In genomic region chr1:153540394-153541361, GRCh38 we compare ENCODE assay signal across 8 cellular contexts. TPM values are rescaled to one million over a fixed set of nuclear protein-coding genes. Genes with fewer than 3 reads are reported as not detected.
DNase-seq lines count a peak whose midpoint lies in the region; ATAC-seq lines count a peak whose summit lies in the region.

TSS of gene S100A5 (minus strand) at chr1:153540934. CDS start at chr1:153540191, 743 bp downstream.

- H3K27ac Mint-ChIP-seq in activated naive CD4-positive, alpha-beta T cell treated with anti-CD3 and anti-CD28 coated beads, Interleukin-2, amount 10 ng/mL, durations not matched to agents 7 days and 5 days, result peak within 1 kb of the TSS; percentile 93
- H3K27ac Mint-ChIP-seq in naive B cell, result peak within 1 kb of the TSS; percentile 58 to 93 (median 85)

- peak; percentile 69 for DNase-seq in EH (ENCODE audit: low read depth)
- DNase-seq in OCI-M1 (lab: John Stamatoyannopoulos, UW), result peak; percentile 70
- DNase-seq in activated naive CD4-positive, alpha-beta T cell treated with anti-CD3 and anti-CD28 coated beads, Interleukin-2, amount 10 ng/mL, durations not matched to agents 7 days and 5 days, result peak; percentile 72
- peak; percentile 28 for DNase-seq in naive B cell
- no peak for DNase-seq in nucleus accumbens (lab: John Stamatoyannopoulos, UW)
- no peak for DNase-seq in NCI-H774 (lab: John Stamatoyannopoulos, UW)
- no peak for DNase-seq in NCI-H1694 (lab: John Stamatoyannopoulos, UW)

- H3K4me1 Mint-ChIP-seq in activated naive CD4-positive, alpha-beta T cell treated with anti-CD3 and anti-CD28 coated beads, Interleukin-2, amount 10 ng/mL, durations not matched to agents 7 days and 5 days, result peaks cover 88% of the 10 kb centered on the region
- peaks cover 48 to 61% (median 58%) of the 10 kb centered on the region in 3 donors for H3K4me1 Mint-ChIP-seq in naive B cell

- no peaks in the 10 kb centered on the region for H3K9me3 Mint-ChIP-seq in activated naive CD4-positive, alpha-beta T cell treated with anti-CD3 and anti-CD28 coated beads, Interleukin-2, amount 10 ng/mL, durations not matched to agents 7 days and 5 days
- H3K9me3 Mint-ChIP-seq in naive B cell, result no peaks in the 10 kb centered on the region

- peaks cover 56% of the 10 kb centered on the region for H3K36me3 Mint-ChIP-seq in activated naive CD4-positive, alpha-beta T cell treated with anti-CD3 and anti-CD28 coated beads, Interleukin-2, amount 10 ng/mL, durations not matched to agents 7 days and 5 days
- H3K36me3 Mint-ChIP-seq in naive B cell, result no peaks in the 10 kb centered on the region

- CTCF ChIA-PET in activated naive CD4-positive, alpha-beta T cell treated with anti-CD3 and anti-CD28 coated beads, Interleukin-2, amount 10 ng/mL, durations not matched to agents 7 days and 5 days (lab: Charles Lee), result interaction anchor here (1.1 to 2.1 kb wide), 6 partner anchors 9 to 446 kb away, joined by 3 to 13 read pairs (median 7); partner anchors contain the start of genes RAB13 and S100A2

- H3K27me3 Mint-ChIP-seq in activated naive CD4-positive, alpha-beta T cell treated with anti-CD3 and anti-CD28 coated beads, Interleukin-2, amount 10 ng/mL, durations not matched to agents 7 days and 5 days, result no peaks in the 10 kb centered on the region
- no peaks in the 10 kb centered on the region for H3K27me3 Mint-ChIP-seq in naive B cell

- ATAC-seq in naive B cell (ENCODE audit: low read depth in 2 of 2) (peak; percentile 20 to 22), GM18907 (IDR thresholded peaks at IDR 0.05; ENCODE audit: unreplicated experiment) (no peak)

- H3K4me3 Mint-ChIP-seq in activated naive CD4-positive, alpha-beta T cell treated with anti-CD3 and anti-CD28 coated beads, Interleukin-2, amount 10 ng/mL, durations not matched to agents 7 days and 5 days, result peak within 1 kb of the TSS; percentile 45
- peak within 1 kb of the TSS; percentile 50 to 84 (median 69) for H3K4me3 Mint-ChIP-seq in naive B cell

RNA-seq across cellular contexts. Expression of gene S100A5, which starts in this region (rescaled TPM):
- polyA plus RNA-seq in naive B cell (ENCODE audit: low read depth in 6 of 6), result not detected

Comparison
In these comparisons a context has a peak if more than half of its experiments do, and no peak if none do; other contexts are left out.
1. Peak in DNase-seq and ATAC-seq in naive B cell; RNA of the gene not detected or under 1 TPM.
2. DNase-seq: peak in EH (single experiment), OCI-M1 (single experiment) and activated naive CD4-positive, alpha-beta T cell treated with anti-CD3 and anti-CD28 coated beads, Interleukin-2, amount 10 ng/mL, durations not matched to agents 7 days and 5 days (single experiment); none in nucleus accumbens (0 of 56), NCI-H774 (single experiment) and NCI-H1694 (single experiment).